In genomic region chr1:209456878-209457277, GRCh38 we compare ENCODE assay signal across 17 cellular contexts.
DNase-seq lines count a peak whose midpoint lies in the region; ATAC-seq and TF ChIP-seq lines count a peak whose summit lies in the region.
"Had no signal": no experiment of that assay in that cellular context is flagged by ENCODE, and none has a peak within 500 bp of the region (broad histone marks: within the 10 kb centered on the region; RNA-seq: fewer than 3 reads in every experiment).

No MANE protein-coding gene starts in this region.

- CTCF ChIA-PET in SK-N-SH (lab: Yijun Ruan, JAX): interaction anchor here (0.6 to 1.1 kb wide), 2 partner anchors 8 to 653 kb away, joined by 3 read pairs; no protein-coding TSS in a partner anchor
- CTCF ChIA-PET in Caco-2 (lab: Charles Lee): no interaction called here
- CTCF ChIA-PET in PC-3 (lab: Charles Lee): no interaction called here

- no peak overlapping the region for H3K4ac ChIP-seq in mesenchymal stem cell (ENCODE audit: low read depth in 1 of 2, low read length in 2 of 2)

- no peak for TF ChIP-seq EP300 in SK-N-SH (IDR thresholded peaks at IDR 0.05; ENCODE audit: borderline replicate concordance in 1 of 2, low read depth in 1 of 2, low read length in 1 of 2)

- H3K79me1 ChIP-seq in mesenchymal stem cell (replicated peaks; ENCODE audit: low read length, poor library complexity, severe bottlenecking): no peaks in the 10 kb centered on the region

- TF ChIP-seq CTCF in SK-N-SH (IDR thresholded peaks at IDR 0.05) (no peak), Caco-2 (IDR thresholded peaks at IDR 0.05; ENCODE audit: insufficient read depth in 1 of 2, low read depth in 1 of 2, low read length in 1 of 2, severe bottlenecking in 1 of 2, unreplicated experiment in 1 of 2) (no peak), PC-3 (conservative IDR thresholded peaks at IDR 0.05; ENCODE audit: low read depth, low read length) (no peak)

- H3K27ac Mint-ChIP-seq in Caco-2 (ENCODE audit: unreplicated experiment): no peak overlapping the region
- H3K27ac Mint-ChIP-seq: activated naive CD4-positive, alpha-beta T cell treated with anti-CD3 and anti-CD28 coated beads, Interleukin-2, amount 10 ng/mL, durations not matched to agents 7 days and 5 days had no signal

- H2BK120ac ChIP-seq in mesenchymal stem cell (ENCODE audit: low read depth, low read length): no peak overlapping the region

- H3F3A ChIP-seq in SK-N-SH (replicated peaks; ENCODE audit: insufficient read depth) (no peaks in the 10 kb centered on the region), PC-3 (ENCODE audit: low read length, unreplicated experiment) (no peaks in the 10 kb centered on the region)

- H3K4me1 ChIP-seq in SK-N-SH (ENCODE audit: control insufficient read depth in 1 of 2, insufficient read depth in 2 of 2, low read depth in 1 of 2, low read length in 1 of 2): peaks cover 0 to 17% of the 10 kb centered on the region in 2 experiments; a peak in 2 of 4 replicates
- H3K4me1 ChIP-seq in mesenchymal stem cell (ENCODE audit: control insufficient read depth, insufficient read depth, low read depth, low read length): no peaks in the 10 kb centered on the region
- no peaks in the 10 kb centered on the region for H3K4me1 ChIP-seq in Caco-2
- no peaks in the 10 kb centered on the region for H3K4me1 ChIP-seq in PC-3 (ENCODE audit: insufficient read depth, low read length)

- H3K4me3 Mint-ChIP-seq in Caco-2 (ENCODE audit: unreplicated experiment): no peak overlapping the region
- H3K4me3 Mint-ChIP-seq: activated naive CD4-positive, alpha-beta T cell treated with anti-CD3 and anti-CD28 coated beads, Interleukin-2, amount 10 ng/mL, durations not matched to agents 7 days and 5 days had no signal

- H4K91ac ChIP-seq in mesenchymal stem cell (ENCODE audit: low read length): no peak overlapping the region

- H3K79me2 ChIP-seq in SK-N-SH (ENCODE audit: insufficient read depth) (no peaks in the 10 kb centered on the region), PC-3 (ENCODE audit: low read length) (no peaks in the 10 kb centered on the region)

- H3K9me2 ChIP-seq in SK-N-SH (no peaks in the 10 kb centered on the region), PC-3 (replicated peaks; ENCODE audit: low read length) (no peaks in the 10 kb centered on the region)

- H2AFZ ChIP-seq in SK-N-SH (ENCODE audit: low read depth): no peak overlapping the region
- no peak overlapping the region for H2AFZ ChIP-seq in mesenchymal stem cell (ENCODE audit: low read depth, low read length)
- no peak overlapping the region for H2AFZ ChIP-seq in PC-3 (ENCODE audit: low read length)

- no peaks in the 10 kb centered on the region for H4K20me1 ChIP-seq in SK-N-SH (ENCODE audit: insufficient read depth)
- no peaks in the 10 kb centered on the region for H4K20me1 ChIP-seq in PC-3 (ENCODE audit: low read length)

- no peak overlapping the region for H3K18ac ChIP-seq in mesenchymal stem cell (ENCODE audit: low read depth in 1 of 2, low read length in 2 of 2)

- intact Hi-C loops in Caco-2 (cut with micrococcal nuclease; ENCODE audit: unreplicated experiment) (no loop called here), PC-3 (cut with micrococcal nuclease) (no loop called here)

- no peak overlapping the region for H2BK5ac ChIP-seq in mesenchymal stem cell (ENCODE audit: low read depth, low read length, poor library complexity, severe bottlenecking)

- peaks cover 1% of the 10 kb centered on the region for H3K9me3 Mint-ChIP-seq in Caco-2 (ENCODE audit: unreplicated experiment)

- H3K27me3 ChIP-seq in SK-N-SH (ENCODE audit: insufficient read depth) (no peaks in the 10 kb centered on the region), mesenchymal stem cell (ENCODE audit: control insufficient read depth in 1 of 2, insufficient read depth in 1 of 2, low read length in 2 of 2) (peaks cover 6 to 7% of the 10 kb centered on the region in 2 experiments), Caco-2 (replicated peaks; ENCODE audit: control insufficient read depth, insufficient read depth, low read length) (no peaks in the 10 kb centered on the region), PC-3 (ENCODE audit: low read length) (no peaks in the 10 kb centered on the region)

- H3K9me3 ChIP-seq in SK-N-SH (peaks cover 10% of the 10 kb centered on the region; the same call in 1 of the 2 replicates), mesenchymal stem cell (ENCODE audit: control insufficient read depth, low read length) (peaks cover 15% of the 10 kb centered on the region), Caco-2 (peaks cover 14% of the 10 kb centered on the region), PC-3 (ENCODE audit: low read length) (peaks cover 9% of the 10 kb centered on the region; the same call in 1 of the 2 replicates)

- no TSS peak for BruUV-seq in Caco-2 (replicated peaks; lab: Mats Ljungman, UMichigan)
- no TSS peak for BruUV-seq in PC-3 (replicated peaks; lab: Mats Ljungman, UMichigan)

- H3K4me1 Mint-ChIP-seq in Caco-2 (ENCODE audit: low read depth, unreplicated experiment): no peaks in the 10 kb centered on the region
- H3K4me1 Mint-ChIP-seq: activated naive CD4-positive, alpha-beta T cell treated with anti-CD3 and anti-CD28 coated beads, Interleukin-2, amount 10 ng/mL, durations not matched to agents 7 days and 5 days had no signal

- no peak overlapping the region for H3K14ac ChIP-seq in mesenchymal stem cell (ENCODE audit: low read length in 2 of 2)

- H3K36me3 ChIP-seq in SK-N-SH (replicated peaks in 1 of 2; ENCODE audit: control insufficient read depth in 1 of 2, insufficient read depth in 2 of 2, low read length in 1 of 2) (no peaks in the 10 kb centered on the region), mesenchymal stem cell (ENCODE audit: control insufficient read depth in 1 of 2, insufficient read depth in 2 of 2, low read depth in 1 of 2, low read length in 2 of 2) (no peaks in the 10 kb centered on the region), Caco-2 (ENCODE audit: control insufficient read depth, insufficient read depth, low read length) (no peaks in the 10 kb centered on the region), PC-3 (ENCODE audit: low read depth, low read length) (no peaks in the 10 kb centered on the region)

- no peak overlapping the region for H2BK15ac ChIP-seq in mesenchymal stem cell (ENCODE audit: low read depth, poor library complexity, severe bottlenecking)

- H3K23ac ChIP-seq in mesenchymal stem cell (ENCODE audit: low read length in 2 of 2): no peak overlapping the region

- H3K4me2 ChIP-seq in SK-N-SH: no peak overlapping the region
- no peak overlapping the region for H3K4me2 ChIP-seq in mesenchymal stem cell (ENCODE audit: low read length, poor library complexity, severe bottlenecking)
- no peak overlapping the region for H3K4me2 ChIP-seq in PC-3 (ENCODE audit: low read length)

- H3K27ac ChIP-seq in SK-N-SH (ENCODE audit: low read depth in 2 of 2, low read length in 1 of 2) (no peak overlapping the region), mesenchymal stem cell (ENCODE audit: low read length, poor library complexity, severe bottlenecking) (no peak overlapping the region), PC-3 (ENCODE audit: low read length) (no peak overlapping the region)

- ATAC-seq in GM19035 (IDR thresholded peaks at IDR 0.05; ENCODE audit: unreplicated experiment) (no peak), PC-3 (no peak), GM19463 (IDR thresholded peaks at IDR 0.05; ENCODE audit: unreplicated experiment) (no peak)
- ATAC-seq: K562 had no signal

- H2AK5ac ChIP-seq in mesenchymal stem cell (ENCODE audit: low read length, severe bottlenecking): no peak overlapping the region

- DNase-seq in COLO668 (lab: John Stamatoyannopoulos, UW; ENCODE audit: unreplicated experiment) (peak; percentile 11), LHCN-M2 (ENCODE audit: low read depth) (peak; percentile 61), SK-N-SH (no peak), mesenchymal stem cell (peak; percentile 57), Caco-2 (no peak), PC-3 (no peak)
- DNase-seq: activated CD4-positive, CD25-positive, alpha-beta regulatory T cell; activated naive CD4-positive, alpha-beta T cell treated with anti-CD3 and anti-CD28 coated beads, Interleukin-2, amount 10 ng/mL, durations not matched to agents 7 days and 5 days; AML-193; central memory CD4-positive, alpha-beta T cell; GDM1; NCI-H1930; stimulated activated CD4-positive, alpha-beta T cell treated with anti-CD3 and anti-CD28 coated beads, Interleukin-1b, Interleukin-23, amount 100 ng/mL, for 48 hours; SW 1271 had no signal

- no peak overlapping the region for H3K4me3 ChIP-seq in SK-N-SH (ENCODE audit: low read depth in 2 of 2, low read length in 1 of 2)
- no peak overlapping the region for H3K4me3 ChIP-seq in mesenchymal stem cell (ENCODE audit: insufficient read depth in 1 of 2, low read depth in 1 of 2, low read length in 2 of 2)
- no peak overlapping the region for H3K4me3 ChIP-seq in Caco-2 (ENCODE audit: low read depth, low read length)
- H3K4me3 ChIP-seq in PC-3 (ENCODE audit: low read length): no peak overlapping the region
- H3K4me3 ChIP-seq: K562 had no signal

- H2BK12ac ChIP-seq in mesenchymal stem cell (ENCODE audit: low read length in 2 of 2): no peak overlapping the region

- H3K27me3 Mint-ChIP-seq in Caco-2 (ENCODE audit: insufficient read depth, unreplicated experiment): peaks cover 6% of the 10 kb centered on the region
- H3K27me3 Mint-ChIP-seq: activated naive CD4-positive, alpha-beta T cell treated with anti-CD3 and anti-CD28 coated beads, Interleukin-2, amount 10 ng/mL, durations not matched to agents 7 days and 5 days had no signal

- 5% methylated on average over 1 of the region's 1 CpG for WGBS in SK-N-SH (ENCODE audit: low lambda C conversion rate)
- 0% methylated on average over 1 of the region's 1 CpG for WGBS in mesenchymal stem cell

- POLR2A ChIA-PET in SK-N-SH (lab: Yijun Ruan, JAX) (no interaction called here), Caco-2 (lab: Charles Lee) (no interaction called here), PC-3 (lab: Charles Lee; ENCODE audit: unreplicated experiment) (no interaction called here)

- H3K9ac ChIP-seq in SK-N-SH: no peak overlapping the region
- H3K9ac ChIP-seq in mesenchymal stem cell (ENCODE audit: low read length): no peak overlapping the region
- H3K9ac ChIP-seq in PC-3 (ENCODE audit: low read length): no peak overlapping the region

- no peak overlapping the region for H4K8ac ChIP-seq in mesenchymal stem cell (ENCODE audit: low read length)

- TF ChIP-seq RAD21 in SK-N-SH (IDR thresholded peaks at IDR 0.05; ENCODE audit: low read length): no peak

- no peaks in the 10 kb centered on the region for H3K36me3 Mint-ChIP-seq in Caco-2 (ENCODE audit: insufficient read depth, unreplicated experiment)
- H3K36me3 Mint-ChIP-seq: activated naive CD4-positive, alpha-beta T cell treated with anti-CD3 and anti-CD28 coated beads, Interleukin-2, amount 10 ng/mL, durations not matched to agents 7 days and 5 days had no signal

TF ChIP-seq in SK-N-SH, 30 proteins besides CTCF, POLR2A, EP300 and RAD21 (continues in another document):
- TF ChIP-seq FOXJ3 (CRISPR knock-in tag; IDR thresholded peaks at IDR 0.05): no peak

Comparison
In these comparisons a context has a peak if more than half of its experiments do, and no peak if none do; other contexts are left out.
1. DNase-seq: peak in COLO668 (single experiment), LHCN-M2 (single experiment) and mesenchymal stem cell (single experiment); none in SK-N-SH (single experiment), Caco-2 (0 of 2) and PC-3 (single experiment).